8 cellular contexts compared by ENCODE assay signal in genomic region chr20:22799687-22800086, GRCh38.
"Had no signal": no experiment of that assay in that cellular context is flagged by ENCODE, and none has a peak within 500 bp of the region (broad histone marks: within the 10 kb centered on the region; RNA-seq: fewer than 3 reads in every experiment).

No MANE protein-coding gene starts in this region.

- DNase-seq: H9, HCEC 1CT, IMR-90, KG1 had no signal

- H3K4me2 ChIP-seq: GM23338 had no signal

- FAIRE-seq: H1, H54, K562 had no signal

- ATAC-seq: GM23338, K562 had no signal

- H2AFZ ChIP-seq: GM23338 had no signal

- H3K9me3 Mint-ChIP-seq: GM23338, H9 had no signal

- H3K4me3 ChIP-seq: GM23338, K562 had no signal

- H3K27ac Mint-ChIP-seq: GM23338, H9 had no signal
